7 cellular contexts compared by ENCODE assay signal in the genomic region with DNA sequence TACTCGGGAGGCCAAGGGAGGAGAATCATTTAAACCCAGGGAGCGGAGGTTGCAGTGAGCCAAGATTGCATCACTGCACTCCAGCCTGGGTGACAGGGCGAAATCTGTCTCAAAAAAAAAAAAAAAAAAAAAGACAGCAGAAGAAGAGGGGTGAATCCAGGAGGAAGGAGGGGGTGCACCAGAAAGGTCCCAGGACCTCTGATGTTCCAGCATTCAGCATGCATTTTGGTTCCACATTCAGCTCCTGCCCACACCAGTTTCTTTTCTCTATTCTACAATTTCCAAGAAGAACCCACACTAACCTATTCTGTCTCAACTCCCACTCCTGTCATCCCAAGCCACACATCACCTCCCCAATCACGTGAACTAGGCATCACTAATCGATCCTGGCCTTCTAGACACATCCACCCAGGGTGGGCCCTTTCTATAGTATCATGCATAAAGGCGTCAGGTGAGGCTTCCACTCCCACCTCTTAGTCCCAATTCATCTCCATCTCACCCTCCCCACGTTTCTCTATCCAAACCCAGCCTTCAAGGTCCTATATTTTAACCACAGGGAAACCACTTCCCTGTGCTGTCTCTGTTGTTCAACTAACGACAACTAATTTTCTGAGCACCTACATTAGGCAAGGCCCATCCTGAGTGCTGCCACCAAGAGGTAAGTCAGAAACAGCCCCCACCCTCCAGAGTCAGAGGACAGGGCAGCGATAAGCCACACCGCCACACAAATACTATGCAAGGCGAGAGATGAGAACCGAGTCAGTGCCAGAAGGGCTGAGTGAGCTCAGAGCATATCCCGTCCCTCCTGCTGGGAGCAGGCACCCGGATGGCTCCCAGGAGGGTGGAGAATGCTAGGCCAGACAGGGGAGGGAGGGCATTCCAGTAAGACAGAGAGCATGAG. TPM values are rescaled to one million over a fixed set of nuclear protein-coding genes. Genes with fewer than 3 reads are reported as not detected.
DNase-seq lines count a peak whose midpoint lies in the region; ATAC-seq and TF ChIP-seq lines count a peak whose summit lies in the region.

No MANE protein-coding gene starts in this region.

- POLR2A ChIA-PET in WTC11 (lab: Charles Lee): interaction anchor here (0.7 kb wide), 1 partner anchor 95 kb away, joined by 6 read pairs; no protein-coding TSS in a partner anchor

- H3K79me2 ChIP-seq in GM23338 (replicated peaks; ENCODE audit: insufficient read depth): peaks cover 59% of the 10 kb centered on the region

- peaks cover 43% of the 10 kb centered on the region for H3K4me1 ChIP-seq in GM23338 (ENCODE audit: insufficient read depth)

- no peak overlapping the region for H2AFZ ChIP-seq in GM23338

- H3K27me3 Mint-ChIP-seq in GM23338 (ENCODE audit: insufficient read depth, low read depth, poor library complexity) (peaks cover 19% of the 10 kb centered on the region), WTC11 (ENCODE audit: low read depth) (peaks cover 5% of the 10 kb centered on the region), memory B cell (no peaks in the 10 kb centered on the region)
- H3K27me3 Mint-ChIP-seq in stimulated activated naive B cell treated with anti-CD40 and anti-IgM and Interleukin-4, amounts not matched to agents 10 μg/mL and 1 μg/mL and 100 μg/mL, for 72 hours: no peaks in the 10 kb centered on the region

- no peaks in the 10 kb centered on the region; the same call in 1 of the 2 replicates for H3K36me3 ChIP-seq in GM23338 (ENCODE audit: insufficient read depth)

- DNase-seq in GM23338 (ENCODE audit: low spot score) (peak; percentile 65), LHCN-M2 (ENCODE audit: low read depth) (peak; percentile 42), WTC11 (ENCODE audit: low spot score) (peak; percentile 43), memory B cell (ENCODE audit: low spot score in 2 of 2) (peak; percentile 38 to 43)
- peak; percentile 56 for DNase-seq in stimulated activated naive B cell treated with anti-CD40 and anti-IgM and Interleukin-4, amounts not matched to agents 10 μg/mL and 1 μg/mL and 100 μg/mL, for 72 hours

- peaks cover 24% of the 10 kb centered on the region for H3K27me3 ChIP-seq in GM23338 (ENCODE audit: insufficient read depth)

- H3K27ac ChIP-seq in GM23338 (ENCODE audit: low read depth) (peak overlapping the region; percentile 81), cingulate gyrus (ENCODE audit: low read depth, low read length) (peak overlapping the region; percentile 87)

- no peaks in the 10 kb centered on the region; the same call in 2 of the 3 replicates for H3K36me3 Mint-ChIP-seq in GM23338 (ENCODE audit: low read depth)
- H3K36me3 Mint-ChIP-seq in WTC11: no peaks in the 10 kb centered on the region
- peaks cover 14% of the 10 kb centered on the region for H3K36me3 Mint-ChIP-seq in memory B cell
- H3K36me3 Mint-ChIP-seq in stimulated activated naive B cell treated with anti-CD40 and anti-IgM and Interleukin-4, amounts not matched to agents 10 μg/mL and 1 μg/mL and 100 μg/mL, for 72 hours: peaks cover 28 to 35% of the 10 kb centered on the region in 2 donors

- H3K27ac Mint-ChIP-seq in GM23338 (no peak overlapping the region; the same call in 1 of the 2 replicates), WTC11 (peak overlapping the region; percentile 94), memory B cell (peak overlapping the region; percentile 68)
- H3K27ac Mint-ChIP-seq in stimulated activated naive B cell treated with anti-CD40 and anti-IgM and Interleukin-4, amounts not matched to agents 10 μg/mL and 1 μg/mL and 100 μg/mL, for 72 hours: peak overlapping the region; percentile 89

- peaks cover 4% of the 10 kb centered on the region; the same call in 1 of the 2 replicates for H3F3A ChIP-seq in GM23338 (replicated peaks; ENCODE audit: low read depth)

- H3K9me2 ChIP-seq in GM23338 (ENCODE audit: insufficient read depth): no peaks in the 10 kb centered on the region

- H3K4me3 Mint-ChIP-seq in GM23338 (peak overlapping the region; percentile 77), WTC11 (peak overlapping the region; percentile 86), memory B cell (peak overlapping the region; percentile 97)
- peak overlapping the region; percentile 98 for H3K4me3 Mint-ChIP-seq in stimulated activated naive B cell treated with anti-CD40 and anti-IgM and Interleukin-4, amounts not matched to agents 10 μg/mL and 1 μg/mL and 100 μg/mL, for 72 hours

- H3K4me1 Mint-ChIP-seq in GM23338 (peaks cover 56% of the 10 kb centered on the region), WTC11 (peaks cover 71% of the 10 kb centered on the region), memory B cell (peaks cover 54% of the 10 kb centered on the region)
- H3K4me1 Mint-ChIP-seq in stimulated activated naive B cell treated with anti-CD40 and anti-IgM and Interleukin-4, amounts not matched to agents 10 μg/mL and 1 μg/mL and 100 μg/mL, for 72 hours: peaks cover 50 to 64% of the 10 kb centered on the region in 2 donors

- peak; percentile 58 for TF ChIP-seq CTCF in GM12873 (IDR thresholded peaks at IDR 0.05; ENCODE audit: insufficient read depth, low read depth, low read length, missing control alignments)
- TF ChIP-seq CTCF in GM23338 (conservative IDR thresholded peaks at IDR 0.05; ENCODE audit: low read depth in 2 of 2): peak; percentile 35 to 57
- no peak for TF ChIP-seq CTCF in WTC11 (IDR thresholded peaks at IDR 0.05)

- peak overlapping the region; percentile 88 for H3K4me2 ChIP-seq in GM23338

- CTCF ChIA-PET in WTC11 (lab: Charles Lee): interaction anchor here (0.8 to 1.9 kb wide), 10 partner anchors 9 to 123 kb away, joined by 3 to 14 read pairs (median 4); no protein-coding TSS in a partner anchor

- peak overlapping the region; percentile 73 for H3K4me3 ChIP-seq in GM23338

- H3K9me3 Mint-ChIP-seq in GM23338 (no peaks in the 10 kb centered on the region), WTC11 (no peaks in the 10 kb centered on the region), memory B cell (no peaks in the 10 kb centered on the region)
- peaks cover 0 to 1% of the 10 kb centered on the region in 2 donors for H3K9me3 Mint-ChIP-seq in stimulated activated naive B cell treated with anti-CD40 and anti-IgM and Interleukin-4, amounts not matched to agents 10 μg/mL and 1 μg/mL and 100 μg/mL, for 72 hours

- H4K20me1 ChIP-seq in GM23338 (replicated peaks; ENCODE audit: insufficient read depth): peaks cover 19% of the 10 kb centered on the region

- ATAC-seq in GM23338 (peak; percentile 18), WTC11 (peak; percentile 33), memory B cell (ENCODE audit: low read depth) (peak; percentile 53)
- ATAC-seq in stimulated activated naive B cell treated with anti-CD40 and anti-IgM and Interleukin-4, amounts not matched to agents 10 μg/mL and 1 μg/mL and 100 μg/mL, for 72 hours (replicated peaks): peak; percentile 62 to 65

TF ChIP-seq in GM23338, 12 proteins besides CTCF, POLR2A, EP300 and RAD21 (continues in another document):
- TF ChIP-seq EZH2phosphoT487 (IDR thresholded peaks at IDR 0.05; ENCODE audit: unreplicated experiment) (no peak), JUNB (IDR thresholded peaks at IDR 0.05; ENCODE audit: unreplicated experiment) (no peak), ZNF114 (CRISPR knock-in tag; IDR thresholded peaks at IDR 0.05) (no peak), NANOG (IDR thresholded peaks at IDR 0.05; ENCODE audit: borderline replicate concordance) (no peak)
- TF ChIP-seq, protein P1, sequence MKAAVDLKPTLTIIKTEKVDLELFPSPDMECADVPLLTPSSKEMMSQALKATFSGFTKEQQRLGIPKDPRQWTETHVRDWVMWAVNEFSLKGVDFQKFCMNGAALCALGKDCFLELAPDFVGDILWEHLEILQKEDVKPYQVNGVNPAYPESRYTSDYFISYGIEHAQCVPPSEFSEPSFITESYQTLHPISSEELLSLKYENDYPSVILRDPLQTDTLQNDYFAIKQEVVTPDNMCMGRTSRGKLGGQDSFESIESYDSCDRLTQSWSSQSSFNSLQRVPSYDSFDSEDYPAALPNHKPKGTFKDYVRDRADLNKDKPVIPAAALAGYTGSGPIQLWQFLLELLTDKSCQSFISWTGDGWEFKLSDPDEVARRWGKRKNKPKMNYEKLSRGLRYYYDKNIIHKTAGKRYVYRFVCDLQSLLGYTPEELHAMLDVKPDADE (IDR thresholded peaks at IDR 0.05): no peak

TF ChIP-seq in WTC11, 78 proteins besides CTCF, POLR2A, EP300 and RAD21:
- TF ChIP-seq ESRRA (CRISPR knock-in tag; IDR thresholded peaks at IDR 0.05; ENCODE audit: borderline replicate concordance) (no peak), ZNF121 (CRISPR knock-in tag; IDR thresholded peaks at IDR 0.05) (peak; percentile 99)

RNA-seq across cellular contexts. Expression of a gene that starts 2.2 kb away (rescaled TPM):
- total RNA-seq in GM23338 (2014; rRNA removed; shearing (Covaris generic)): 38.9 and 42.3 TPM in 2 replicates
- 70.0 and 73.7 TPM in 2 replicates for polyA plus RNA-seq in GM23338 (2016; fragmentation: Nextera tagmentation; extraction: Ambion mirVana)
- total RNA-seq in LHCN-M2 (2014; rRNA removed) (55.9 and 84.7 TPM in 2 replicates), WTC11 (2021) (67.5 to 83.3 TPM (median 80.1 TPM) in 3 replicates)
- 210 TPM for polyA plus RNA-seq in LHCN-M2 (2012)

Comparison
In these comparisons a context has a peak if more than half of its experiments do, and no peak if none do; other contexts are left out.
1. Peak in every context shown above with its lines: DNase-seq, ATAC-seq, H3K4me3 ChIP-seq and H3K27ac ChIP-seq.